2 cellular contexts compared by ENCODE assay signal in the genomic region with DNA sequence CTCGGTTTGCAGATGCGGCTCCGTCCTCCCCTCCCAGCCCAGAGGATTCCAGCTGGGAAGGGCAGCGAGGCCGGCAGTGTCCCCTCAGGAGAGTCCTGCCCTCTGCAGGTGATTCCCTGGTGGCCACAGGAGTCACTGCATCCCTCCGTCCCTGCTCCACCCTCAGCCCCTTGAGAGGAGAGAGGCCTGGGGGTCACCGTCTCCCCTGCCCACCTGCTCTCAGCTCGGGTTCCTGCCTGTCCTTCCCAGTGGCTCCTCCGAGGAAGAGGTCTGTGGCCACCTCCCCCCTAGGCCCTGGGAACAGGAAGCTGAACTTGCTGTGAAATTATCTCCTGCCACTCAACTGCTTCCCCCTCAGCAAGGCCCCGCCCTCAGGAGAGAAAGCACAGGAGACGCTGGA.
TF ChIP-seq lines count a peak whose summit lies in the region.

No MANE protein-coding gene starts in this region.

TF ChIP-seq in HEK293T, 16 proteins besides CTCF, POLR2A, EP300 and RAD21 (continued from another document):
- TF ChIP-seq PKNOX1 (IDR thresholded peaks at IDR 0.05) (peak; percentile 81), FOXM1 (IDR thresholded peaks at IDR 0.05; ENCODE audit: borderline replicate concordance) (no peak), SUZ12 (IDR thresholded peaks at IDR 0.05) (no peak), LEF1 (IDR thresholded peaks at IDR 0.05; ENCODE audit: borderline replicate concordance) (no peak)

TF ChIP-seq in HepG2, 621 proteins besides CTCF, POLR2A, EP300 and RAD21 (continued from another document):
- no peak for TF ChIP-seq DZIP1 (CRISPR knock-in tag; IDR thresholded peaks at IDR 0.05)
